8 cellular contexts compared by ENCODE assay signal in the genomic region with DNA sequence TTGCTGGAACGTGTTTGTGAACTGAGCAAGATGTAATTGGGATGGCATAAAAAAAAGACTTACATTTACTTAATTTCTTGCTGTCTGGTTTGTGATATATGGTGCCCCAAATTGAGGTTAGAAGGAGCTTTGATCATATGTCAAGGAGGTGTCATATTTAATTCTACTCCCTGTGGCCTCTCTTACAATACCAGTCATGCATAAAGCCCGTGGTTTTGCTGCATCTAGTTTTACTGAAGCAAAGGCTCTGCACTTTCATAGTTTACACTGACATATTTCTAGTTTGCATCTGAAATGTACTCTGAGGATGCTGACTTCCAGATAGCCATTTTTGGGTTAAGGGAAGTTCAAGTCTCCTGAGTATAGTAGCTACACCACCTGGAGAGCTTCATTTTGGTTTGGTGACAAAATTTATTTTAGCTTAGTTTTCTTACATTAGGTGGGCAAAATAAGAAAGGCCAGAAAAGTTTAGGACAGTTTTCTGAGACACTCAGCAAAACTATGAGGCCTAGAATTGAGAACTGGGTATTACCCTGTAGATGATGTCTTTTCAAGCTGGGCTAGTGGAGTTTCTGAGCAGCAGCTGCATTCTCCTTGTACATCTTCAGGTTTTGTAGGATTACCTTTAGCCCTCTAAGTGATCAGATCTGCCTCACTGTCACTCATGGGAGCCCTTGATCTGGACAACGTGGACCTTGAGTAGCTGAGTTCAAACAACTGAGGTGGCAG. TPM values are rescaled to one million over a fixed set of nuclear protein-coding genes. Genes with fewer than 3 reads are reported as not detected.
A peak's percentile ranks its signal among the peaks of the same experiment; 100 is the strongest.
DNase-seq lines count a peak whose midpoint lies in the region; ATAC-seq, FAIRE-seq and TF ChIP-seq lines count a peak whose summit lies in the region.
"Not testable (repeated sequence)": the region's sequence is repeated elsewhere in the genome, so short reads cannot be mapped to it uniquely, and the experiment has no call there.

No MANE protein-coding gene starts in this region.

- not testable (repeated sequence) for H4K20me1 ChIP-seq in DND-41 (ENCODE audit: insufficient read depth, low read length)

- H3K79me2 ChIP-seq in DND-41 (ENCODE audit: insufficient read depth, low read length) = not testable (repeated sequence)

- H3K9me3 Mint-ChIP-seq in activated naive CD4-positive, alpha-beta T cell treated with anti-CD3 and anti-CD28 coated beads, Interleukin-2, amount 50 U/mL, for 72 hours; stimulated activated memory B cell treated with anti-CD40 and anti-IgM and Interleukin-4, amounts not matched to agents 10 μg/mL and 1 μg/mL and 100 μg/mL, for 72 hours: not testable (repeated sequence)

- H3K4me1 ChIP-seq in DND-41 (ENCODE audit: insufficient read depth, low read length) = not testable (repeated sequence)

- H3K27me3 ChIP-seq in DND-41 (ENCODE audit: insufficient read depth, low read length, poor library complexity) = not testable (repeated sequence)

- H2AFZ ChIP-seq in DND-41 (ENCODE audit: low read depth, low read length) = not testable (repeated sequence)

- H3K27me3 Mint-ChIP-seq in stimulated activated memory B cell treated with anti-CD40 and anti-IgM and Interleukin-4, amounts not matched to agents 10 μg/mL and 1 μg/mL and 100 μg/mL, for 72 hours = not testable (repeated sequence)

- H3K9ac ChIP-seq in DND-41 (ENCODE audit: low read depth, low read length) = not testable (repeated sequence)

- TF ChIP-seq CTCF in DND-41 (IDR thresholded peaks at IDR 0.05; ENCODE audit: borderline replicate concordance, extremely low read depth, low read length, poor library complexity, severe bottlenecking) = not testable (repeated sequence)

- not testable (repeated sequence) for H3K9me3 ChIP-seq in DND-41 (ENCODE audit: insufficient read depth, low read length, severe bottlenecking)

- H3K27ac ChIP-seq in DND-41 (ENCODE audit: low read length) = not testable (repeated sequence)

- H3K4me3 Mint-ChIP-seq in stimulated activated memory B cell treated with anti-CD40 and anti-IgM and Interleukin-4, amounts not matched to agents 10 μg/mL and 1 μg/mL and 100 μg/mL, for 72 hours = not testable (repeated sequence)

- H3K27ac Mint-ChIP-seq in activated naive CD4-positive, alpha-beta T cell treated with anti-CD3 and anti-CD28 coated beads, Interleukin-2, amount 50 U/mL, for 72 hours; stimulated activated memory B cell treated with anti-CD40 and anti-IgM and Interleukin-4, amounts not matched to agents 10 μg/mL and 1 μg/mL and 100 μg/mL, for 72 hours: not testable (repeated sequence)

- H3K4me2 ChIP-seq in DND-41 (ENCODE audit: insufficient read depth, low read length) = not testable (repeated sequence)

- H3K4me1 Mint-ChIP-seq in stimulated activated memory B cell treated with anti-CD40 and anti-IgM and Interleukin-4, amounts not matched to agents 10 μg/mL and 1 μg/mL and 100 μg/mL, for 72 hours = not testable (repeated sequence)

- FAIRE-seq in RCC 7860 (lab: Jason Lieb, UNC) = peak; percentile 73

- H3K36me3 ChIP-seq in DND-41 (ENCODE audit: insufficient read depth, low read length) = not testable (repeated sequence)

- peak; percentile 49; the same call in 2 of the 3 replicates for ATAC-seq in DND-41 (ENCODE audit: insufficient read depth, low read depth)
- peak; percentile 58 for ATAC-seq in GM18907 (IDR thresholded peaks at IDR 0.05; ENCODE audit: unreplicated experiment)
- ATAC-seq in GM21529 (IDR thresholded peaks at IDR 0.05; ENCODE audit: unreplicated experiment) = peak; percentile 64
- peak; percentile 76 for ATAC-seq in HG02852 (IDR thresholded peaks at IDR 0.05; ENCODE audit: unreplicated experiment)
- peak; percentile 51 for ATAC-seq in HG03521 (IDR thresholded peaks at IDR 0.05; ENCODE audit: unreplicated experiment)
- ATAC-seq in activated naive CD4-positive, alpha-beta T cell treated with anti-CD3 and anti-CD28 coated beads, Interleukin-2, amount 50 U/mL, for 72 hours = peak; percentile 57 to 58
- ATAC-seq in stimulated activated memory B cell treated with anti-CD40 and anti-IgM and Interleukin-4, amounts not matched to agents 10 μg/mL and 1 μg/mL and 100 μg/mL, for 72 hours = peak; percentile 93

- H3K36me3 Mint-ChIP-seq in activated naive CD4-positive, alpha-beta T cell treated with anti-CD3 and anti-CD28 coated beads, Interleukin-2, amount 50 U/mL, for 72 hours; stimulated activated memory B cell treated with anti-CD40 and anti-IgM and Interleukin-4, amounts not matched to agents 10 μg/mL and 1 μg/mL and 100 μg/mL, for 72 hours: not testable (repeated sequence)

- not testable (repeated sequence) for H3K4me3 ChIP-seq in DND-41 (ENCODE audit: low read depth in 1 of 2, low read length in 2 of 2)

- DNase-seq in DND-41; RCC 7860 (ENCODE audit: low spot score); activated naive CD4-positive, alpha-beta T cell treated with anti-CD3 and anti-CD28 coated beads, Interleukin-2, amount 50 U/mL, for 72 hours (ENCODE audit: low spot score in 2 of 2): not testable (repeated sequence)

RNA-seq across cellular contexts. Expression of gene SRGAP2, which starts 47.8 kb away (rescaled TPM):
- total RNA-seq in activated naive CD4-positive, alpha-beta T cell treated with anti-CD3 and anti-CD28 coated beads, Interleukin-2, amount 50 U/mL, for 72 hours = 10 to 100 TPM; 54.0 to 91.2 TPM

RNA-seq across cellular contexts. Expression of gene FAM72A, which starts 48.5 kb away (rescaled TPM):
- 10 to 100 TPM; 34.0 to 51.2 TPM for total RNA-seq in activated naive CD4-positive, alpha-beta T cell treated with anti-CD3 and anti-CD28 coated beads, Interleukin-2, amount 50 U/mL, for 72 hours
